ENCODE assay signal across 13 cellular contexts in genomic region chr1:15343729-15344128, GRCh38.
DNase-seq lines count a peak whose midpoint lies in the region; ATAC-seq and TF ChIP-seq lines count a peak whose summit lies in the region.
"Had no signal": no experiment of that assay in that cellular context is flagged by ENCODE, and none has a peak within 500 bp of the region (broad histone marks: within the 10 kb centered on the region; RNA-seq: fewer than 3 reads in every experiment).

No MANE protein-coding gene starts in this region.

- peaks cover 0 to 3% of the 10 kb centered on the region in 2 donors for H3K27me3 Mint-ChIP-seq in CD8-positive, alpha-beta memory T cell
- H3K27me3 Mint-ChIP-seq in nephron progenitor cell (ENCODE audit: low read depth, poor library complexity): peaks cover 10% of the 10 kb centered on the region

- H3K9me3 Mint-ChIP-seq in CD8-positive, alpha-beta memory T cell: no peaks in the 10 kb centered on the region
- peaks cover 8% of the 10 kb centered on the region for H3K9me3 Mint-ChIP-seq in nephron progenitor cell
- H3K9me3 Mint-ChIP-seq: stimulated activated naive B cell treated with anti-CD40 and anti-IgM and Interleukin-4, amounts not matched to agents 10 μg/mL and 1 μg/mL and 100 μg/mL, for 72 hours had no signal

- ATAC-seq in HG03139 (IDR thresholded peaks at IDR 0.05; ENCODE audit: unreplicated experiment): no peak
- ATAC-seq: SK-N-SH treated with all-trans-retinoic acid at 6 μM for 48 hours; stimulated activated naive B cell treated with anti-CD40 and anti-IgM and Interleukin-4, amounts not matched to agents 10 μg/mL and 1 μg/mL and 100 μg/mL, for 72 hours had no signal

- peak overlapping the region in 1 of 7 donors; percentile 52 for H3K4me3 Mint-ChIP-seq in CD8-positive, alpha-beta memory T cell
- no peak overlapping the region for H3K4me3 Mint-ChIP-seq in nephron progenitor cell
- H3K4me3 Mint-ChIP-seq: stimulated activated naive B cell treated with anti-CD40 and anti-IgM and Interleukin-4, amounts not matched to agents 10 μg/mL and 1 μg/mL and 100 μg/mL, for 72 hours had no signal

- POLR2A ChIA-PET in CD8-positive, alpha-beta memory T cell (lab: Charles Lee): no interaction called here

- no peaks in the 10 kb centered on the region for H3K27me3 ChIP-seq in CD8-positive, alpha-beta memory T cell (ENCODE audit: insufficient read depth, low read length, poor library complexity, severe bottlenecking)
- H3K27me3 ChIP-seq in esophagus muscularis mucosa: no peaks in the 10 kb centered on the region

- peaks cover 0 to 1% (median 0%) of the 10 kb centered on the region in 3 donors for H3K36me3 Mint-ChIP-seq in CD8-positive, alpha-beta memory T cell
- no peaks in the 10 kb centered on the region for H3K36me3 Mint-ChIP-seq in nephron progenitor cell (ENCODE audit: low read depth)
- H3K36me3 Mint-ChIP-seq: stimulated activated naive B cell treated with anti-CD40 and anti-IgM and Interleukin-4, amounts not matched to agents 10 μg/mL and 1 μg/mL and 100 μg/mL, for 72 hours had no signal

- no peak for DNase-seq in CD8-positive, alpha-beta memory T cell
- DNase-seq in NCI-H1105 treated with DMSO at 0.1 percent for 48 hours (lab: John Stamatoyannopoulos, UW) (peak; percentile 24), esophagus muscularis mucosa (ENCODE audit: extremely low spot score) (no peak), nephron progenitor cell (peak; percentile 25), NCI-H524 (lab: John Stamatoyannopoulos, UW) (no peak), NCI-H82 treated with DMSO at 0.1 percent for 48 hours (lab: John Stamatoyannopoulos, UW; ENCODE audit: unreplicated experiment) (no peak)
- DNase-seq in activated CD8-positive, alpha-beta memory T cell treated with anti-CD3 and anti-CD28 coated beads, Interleukin-2, amount 50 U/mL, for 48 hours: no peak
- DNase-seq: NCI-H2171; stimulated activated CD4-positive, alpha-beta T cell treated with anti-CD3 and anti-CD28 coated beads, Interleukin-12 subunit alpha, Interleukin-12 subunit beta, amount 100 ng/mL, for 4 hours; stimulated activated naive B cell treated with anti-CD40 and anti-IgM and Interleukin-4, amounts not matched to agents 10 μg/mL and 1 μg/mL and 100 μg/mL, for 72 hours had no signal

- H3K27ac ChIP-seq in CD8-positive, alpha-beta memory T cell (ENCODE audit: low read depth, low read length): no peak overlapping the region
- H3K27ac ChIP-seq in esophagus muscularis mucosa (replicated peaks in 1 of 4): peak overlapping the region; percentile 64 to 74 (median 70)

- H3K36me3 ChIP-seq in CD8-positive, alpha-beta memory T cell (ENCODE audit: insufficient read depth, low read length): no peaks in the 10 kb centered on the region
- no peaks in the 10 kb centered on the region for H3K36me3 ChIP-seq in esophagus muscularis mucosa
- H3K36me3 ChIP-seq: BLaER1 treated with 17β-estradiol and CSF1 and Interleukin-3, amounts not matched to agents 10 nM and 100 nM had no signal

- CTCF ChIA-PET in CD8-positive, alpha-beta memory T cell (lab: Charles Lee): no interaction called here

- H3K4me1 Mint-ChIP-seq in CD8-positive, alpha-beta memory T cell: peaks cover 71 to 80% (median 76%) of the 10 kb centered on the region in 3 donors
- peaks cover 37% of the 10 kb centered on the region for H3K4me1 Mint-ChIP-seq in nephron progenitor cell

- H3K4me3 ChIP-seq in CD8-positive, alpha-beta memory T cell (ENCODE audit: low read length): no peak overlapping the region
- H3K4me3 ChIP-seq in esophagus muscularis mucosa: no peak overlapping the region
- H3K4me3 ChIP-seq: BLaER1 treated with 17β-estradiol and CSF1 and Interleukin-3, amounts not matched to agents 10 nM and 100 nM had no signal

- TF ChIP-seq EP300 in esophagus muscularis mucosa (IDR thresholded peaks at IDR 0.05): no peak

- H3K9me3 ChIP-seq in CD8-positive, alpha-beta memory T cell (ENCODE audit: low read length): no peaks in the 10 kb centered on the region
- H3K9me3 ChIP-seq in esophagus muscularis mucosa: no peaks in the 10 kb centered on the region

- no peak for TF ChIP-seq POLR2A in esophagus muscularis mucosa (IDR thresholded peaks at IDR 0.05; ENCODE audit: low read depth)

- no peak for TF ChIP-seq CTCF in esophagus muscularis mucosa (IDR thresholded peaks at IDR 0.05)
- no peak for TF ChIP-seq CTCF in nephron progenitor cell (IDR thresholded peaks at IDR 0.05)

- 26% methylated on average over 9 of the region's 11 CpGs for WGBS in esophagus muscularis mucosa

- intact Hi-C loops in esophagus muscularis mucosa (cut with DNase I): no loop called here

- H3K4me1 ChIP-seq in CD8-positive, alpha-beta memory T cell (ENCODE audit: insufficient read depth, low read length): peaks cover 45% of the 10 kb centered on the region
- H3K4me1 ChIP-seq in esophagus muscularis mucosa: peaks cover 15 to 44% (median 33%) of the 10 kb centered on the region in 4 donors

- H3K27ac Mint-ChIP-seq in CD8-positive, alpha-beta memory T cell: peak overlapping the region in 6 of 8 donors; percentile 30 to 90 (median 54)
- peak overlapping the region; percentile 24 for H3K27ac Mint-ChIP-seq in nephron progenitor cell
- H3K27ac Mint-ChIP-seq: stimulated activated naive B cell treated with anti-CD40 and anti-IgM and Interleukin-4, amounts not matched to agents 10 μg/mL and 1 μg/mL and 100 μg/mL, for 72 hours had no signal

Comparison
In these comparisons a context has a peak if more than half of its experiments do, and no peak if none do; other contexts are left out.
1. DNase-seq: peak in NCI-H1105 treated with DMSO at 0.1 percent for 48 hours (single experiment) and nephron progenitor cell (single experiment); none in CD8-positive, alpha-beta memory T cell (0 of 5), esophagus muscularis mucosa (single experiment), NCI-H524 (0 of 2), NCI-H82 treated with DMSO at 0.1 percent for 48 hours (single experiment) and activated CD8-positive, alpha-beta memory T cell treated with anti-CD3 and anti-CD28 coated beads, Interleukin-2, amount 50 U/mL, for 48 hours (single experiment).